ENCODE assay signal across 9 cellular contexts in genomic region chr22:46767249-46767985, GRCh38. TPM values are rescaled to one million over a fixed set of nuclear protein-coding genes. Genes with fewer than 3 reads are reported as not detected.
A peak's percentile ranks its signal among the peaks of the same experiment; 100 is the strongest.
DNase-seq lines count a peak whose midpoint lies in the region; ATAC-seq lines count a peak whose summit lies in the region.
"Had no signal": no experiment of that assay in that cellular context is flagged by ENCODE, and none has a peak within 500 bp of the region (broad histone marks: within the 10 kb centered on the region; RNA-seq: fewer than 3 reads in every experiment).

No MANE protein-coding gene starts in this region.

- ATAC-seq in effector memory CD8-positive, alpha-beta T cell (replicated peaks), result no peak
- ATAC-seq in stimulated activated memory B cell treated with anti-CD40 and anti-IgM and Interleukin-4, amounts not matched to agents 10 μg/mL and 1 μg/mL and 100 μg/mL, for 72 hours, result no peak

- DNase-seq in activated CD4-positive, alpha-beta T cell treated with anti-CD3 and anti-CD28 coated beads, Interleukin-2, amount 10 ng/mL, durations not matched to agents 24 days and 14 days, result no peak
- DNase-seq in activated CD4-positive, alpha-beta T cell treated with anti-CD3 and anti-CD28 coated beads, Interleukin-2, amount 50 U/mL, for 48 hours, result no peak
- DNase-seq in SHP77 treated with DMSO at 0.1 percent for 48 hours (lab: John Stamatoyannopoulos, UW) (peak; percentile 69), EL (no peak), NCI-H128 (lab: John Stamatoyannopoulos, UW; ENCODE audit: unreplicated experiment) (no peak), NCI-H146 treated with DMSO at 0.1 percent for 48 hours (lab: John Stamatoyannopoulos, UW; ENCODE audit: unreplicated experiment) (no peak)
- no peak for DNase-seq in effector memory CD8-positive, alpha-beta T cell
- DNase-seq: NCI-H1930 had no signal

- H3K4me3 Mint-ChIP-seq in activated CD4-positive, alpha-beta T cell treated with anti-CD3 and anti-CD28 coated beads, Interleukin-2, amount 10 ng/mL, durations not matched to agents 24 days and 14 days, result no peak overlapping the region
- H3K4me3 Mint-ChIP-seq in effector memory CD8-positive, alpha-beta T cell, result peak overlapping the region in 1 of 2 donors; percentile 11
- H3K4me3 Mint-ChIP-seq in stimulated activated memory B cell treated with anti-CD40 and anti-IgM and Interleukin-4, amounts not matched to agents 10 μg/mL and 1 μg/mL and 100 μg/mL, for 72 hours, result peak overlapping the region; percentile 71

- H3K27me3 Mint-ChIP-seq in activated CD4-positive, alpha-beta T cell treated with anti-CD3 and anti-CD28 coated beads, Interleukin-2, amount 10 ng/mL, durations not matched to agents 24 days and 14 days, result no peaks in the 10 kb centered on the region
- no peaks in the 10 kb centered on the region for H3K27me3 Mint-ChIP-seq in effector memory CD8-positive, alpha-beta T cell
- H3K27me3 Mint-ChIP-seq in stimulated activated memory B cell treated with anti-CD40 and anti-IgM and Interleukin-4, amounts not matched to agents 10 μg/mL and 1 μg/mL and 100 μg/mL, for 72 hours, result no peaks in the 10 kb centered on the region

- intact Hi-C loops in activated CD4-positive, alpha-beta T cell treated with anti-CD3 and anti-CD28 coated beads, Interleukin-2, amount 10 ng/mL, durations not matched to agents 24 days and 14 days (cut with micrococcal nuclease), result no loop called here

- H3K27ac Mint-ChIP-seq in activated CD4-positive, alpha-beta T cell treated with anti-CD3 and anti-CD28 coated beads, Interleukin-2, amount 10 ng/mL, durations not matched to agents 24 days and 14 days, result peak overlapping the region; percentile 42
- peak overlapping the region; percentile 82 to 91 for H3K27ac Mint-ChIP-seq in effector memory CD8-positive, alpha-beta T cell
- peak overlapping the region; percentile 91 for H3K27ac Mint-ChIP-seq in stimulated activated memory B cell treated with anti-CD40 and anti-IgM and Interleukin-4, amounts not matched to agents 10 μg/mL and 1 μg/mL and 100 μg/mL, for 72 hours

- no peaks in the 10 kb centered on the region for H3K9me3 Mint-ChIP-seq in activated CD4-positive, alpha-beta T cell treated with anti-CD3 and anti-CD28 coated beads, Interleukin-2, amount 10 ng/mL, durations not matched to agents 24 days and 14 days
- H3K9me3 Mint-ChIP-seq in effector memory CD8-positive, alpha-beta T cell, result no peaks in the 10 kb centered on the region
- no peaks in the 10 kb centered on the region for H3K9me3 Mint-ChIP-seq in stimulated activated memory B cell treated with anti-CD40 and anti-IgM and Interleukin-4, amounts not matched to agents 10 μg/mL and 1 μg/mL and 100 μg/mL, for 72 hours

- peaks cover 46% of the 10 kb centered on the region for H3K4me1 Mint-ChIP-seq in activated CD4-positive, alpha-beta T cell treated with anti-CD3 and anti-CD28 coated beads, Interleukin-2, amount 10 ng/mL, durations not matched to agents 24 days and 14 days
- peaks cover 57 to 69% of the 10 kb centered on the region in 2 donors for H3K4me1 Mint-ChIP-seq in effector memory CD8-positive, alpha-beta T cell (ENCODE audit: low read depth in 2 of 2)
- H3K4me1 Mint-ChIP-seq in stimulated activated memory B cell treated with anti-CD40 and anti-IgM and Interleukin-4, amounts not matched to agents 10 μg/mL and 1 μg/mL and 100 μg/mL, for 72 hours, result peaks cover 74% of the 10 kb centered on the region

- peaks cover 29% of the 10 kb centered on the region for H3K36me3 Mint-ChIP-seq in activated CD4-positive, alpha-beta T cell treated with anti-CD3 and anti-CD28 coated beads, Interleukin-2, amount 10 ng/mL, durations not matched to agents 24 days and 14 days (ENCODE audit: low read depth)
- peaks cover 42% of the 10 kb centered on the region for H3K36me3 Mint-ChIP-seq in effector memory CD8-positive, alpha-beta T cell (ENCODE audit: insufficient read depth)
- H3K36me3 Mint-ChIP-seq in stimulated activated memory B cell treated with anti-CD40 and anti-IgM and Interleukin-4, amounts not matched to agents 10 μg/mL and 1 μg/mL and 100 μg/mL, for 72 hours, result peaks cover 42% of the 10 kb centered on the region

RNA-seq across cellular contexts. Expression of gene TBC1D22A, which starts 5.0 kb away (rescaled TPM):
- total RNA-seq in activated CD4-positive, alpha-beta T cell treated with anti-CD3 and anti-CD28 coated beads, Interleukin-2, amount 10 ng/mL, durations not matched to agents 24 days and 14 days, result 39.2 and 41.0 TPM in 2 replicates

RNA-seq across cellular contexts. Expression of gene CERK, which starts 29.4 kb away (rescaled TPM):
- 62.8 and 63.2 TPM in 2 replicates for total RNA-seq in activated CD4-positive, alpha-beta T cell treated with anti-CD3 and anti-CD28 coated beads, Interleukin-2, amount 10 ng/mL, durations not matched to agents 24 days and 14 days
